ENCODE assay signal across 9 cellular contexts in the genomic region with DNA sequence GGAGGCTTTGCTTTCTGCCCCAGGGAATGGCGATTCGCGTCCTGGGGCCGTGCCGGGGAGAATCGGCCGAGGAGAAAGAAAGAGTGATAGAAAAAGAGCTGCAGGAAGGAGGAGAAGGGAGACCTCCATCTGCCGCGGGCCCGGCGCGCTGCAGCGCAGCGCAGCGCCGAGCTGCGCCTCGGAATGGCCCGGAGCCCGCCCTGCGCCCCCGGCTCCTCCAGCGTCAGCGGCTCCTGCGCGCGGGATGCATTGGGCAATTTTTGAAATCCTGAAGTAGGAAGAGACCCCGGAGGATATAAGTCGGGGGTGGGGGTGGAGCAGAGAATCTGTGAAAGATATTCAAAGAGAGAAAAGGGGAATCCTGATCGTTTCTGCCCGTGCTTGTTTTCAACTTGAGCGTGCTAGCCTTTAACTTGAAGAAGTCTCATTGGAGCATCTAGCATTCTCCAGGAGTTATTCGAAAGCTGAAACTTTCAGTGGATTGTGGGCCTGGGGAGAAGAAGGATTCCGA. TPM values are rescaled to one million over a fixed set of nuclear protein-coding genes. Genes with fewer than 3 reads are reported as not detected.
DNase-seq lines count a peak whose midpoint lies in the region; ATAC-seq lines count a peak whose summit lies in the region.
"Had no signal": no experiment of that assay in that cellular context is flagged by ENCODE, and none has a peak within 500 bp of the region (broad histone marks: within the 10 kb centered on the region; RNA-seq: fewer than 3 reads in every experiment).

No MANE protein-coding gene starts in this region.

- H3K9me3 ChIP-seq in CD8-positive, alpha-beta memory T cell (ENCODE audit: low read length): no peaks in the 10 kb centered on the region

- H3K4me3 ChIP-seq in CD8-positive, alpha-beta memory T cell (ENCODE audit: low read length): no peak overlapping the region
- peak overlapping the region; percentile 35 to 48 (median 42) for H3K4me3 ChIP-seq in skin epidermis

- H3K27ac Mint-ChIP-seq in CD8-positive, alpha-beta memory T cell: no peak overlapping the region
- H3K27ac Mint-ChIP-seq in central memory CD8-positive, alpha-beta T cell (ENCODE audit: low read depth): no peak overlapping the region
- peak overlapping the region in 1 of 2 donors; percentile 57 for H3K27ac Mint-ChIP-seq in activated naive CD4-positive, alpha-beta T cell treated with anti-CD3 and anti-CD28 coated beads, Interleukin-2, amount 50 U/mL, for 72 hours

- no peaks in the 10 kb centered on the region for H3K4me1 ChIP-seq in CD8-positive, alpha-beta memory T cell (ENCODE audit: insufficient read depth, low read length)

- CTCF ChIA-PET in CD8-positive, alpha-beta memory T cell (lab: Charles Lee): no interaction called here

- peaks cover 0 to 1% (median 0%) of the 10 kb centered on the region in 3 donors for H3K36me3 Mint-ChIP-seq in CD8-positive, alpha-beta memory T cell
- peaks cover 4% of the 10 kb centered on the region for H3K36me3 Mint-ChIP-seq in central memory CD8-positive, alpha-beta T cell (ENCODE audit: insufficient read depth)
- peaks cover 0 to 6% of the 10 kb centered on the region in 2 donors for H3K36me3 Mint-ChIP-seq in activated naive CD4-positive, alpha-beta T cell treated with anti-CD3 and anti-CD28 coated beads, Interleukin-2, amount 50 U/mL, for 72 hours

- no peak for DNase-seq in CD8-positive, alpha-beta memory T cell
- DNase-seq in M059J (ENCODE audit: low read depth) (peak; percentile 50), islet precursor cell (peak; percentile 78), GDM1 (lab: John Stamatoyannopoulos, UW) (no peak)
- DNase-seq in central memory CD8-positive, alpha-beta T cell (ENCODE audit: low spot score in 2 of 2): no peak
- no peak for DNase-seq in activated naive CD4-positive, alpha-beta T cell treated with anti-CD3 and anti-CD28 coated beads, Interleukin-2, amount 50 U/mL, for 72 hours (ENCODE audit: low spot score in 2 of 2)

- H3K27ac ChIP-seq in CD8-positive, alpha-beta memory T cell (ENCODE audit: low read depth, low read length): no peak overlapping the region
- H3K27ac ChIP-seq in skin epidermis: peak overlapping the region in 17 of 21 experiments; percentile 26 to 74 (median 66)
- H3K27ac ChIP-seq: epithelial cell of prostate had no signal

- peak overlapping the region in 5 of 7 donors; percentile 11 to 53 (median 36) for H3K4me3 Mint-ChIP-seq in CD8-positive, alpha-beta memory T cell
- peak overlapping the region; percentile 31 for H3K4me3 Mint-ChIP-seq in central memory CD8-positive, alpha-beta T cell

- ATAC-seq in central memory CD8-positive, alpha-beta T cell (replicated peaks; ENCODE audit: extremely low read depth, poor library complexity, severe bottlenecking): no peak
- ATAC-seq in HG03135 (IDR thresholded peaks at IDR 0.05; ENCODE audit: unreplicated experiment): no peak
- ATAC-seq in activated naive CD4-positive, alpha-beta T cell treated with anti-CD3 and anti-CD28 coated beads, Interleukin-2, amount 50 U/mL, for 72 hours: no peak

- H3K9me3 Mint-ChIP-seq in CD8-positive, alpha-beta memory T cell: no peaks in the 10 kb centered on the region
- no peaks in the 10 kb centered on the region for H3K9me3 Mint-ChIP-seq in central memory CD8-positive, alpha-beta T cell
- H3K9me3 Mint-ChIP-seq in activated naive CD4-positive, alpha-beta T cell treated with anti-CD3 and anti-CD28 coated beads, Interleukin-2, amount 50 U/mL, for 72 hours: peaks cover 0 to 3% of the 10 kb centered on the region in 2 donors

- POLR2A ChIA-PET in CD8-positive, alpha-beta memory T cell (lab: Charles Lee): no interaction called here

- H3K36me3 ChIP-seq in CD8-positive, alpha-beta memory T cell (ENCODE audit: insufficient read depth, low read length): no peaks in the 10 kb centered on the region

- no peaks in the 10 kb centered on the region for H3K27me3 ChIP-seq in CD8-positive, alpha-beta memory T cell (ENCODE audit: insufficient read depth, low read length, poor library complexity, severe bottlenecking)

- H3K27me3 Mint-ChIP-seq in CD8-positive, alpha-beta memory T cell: peaks cover 20 to 47% of the 10 kb centered on the region in 2 donors
- H3K27me3 Mint-ChIP-seq in central memory CD8-positive, alpha-beta T cell: peaks cover 61% of the 10 kb centered on the region

- H3K4me1 Mint-ChIP-seq in CD8-positive, alpha-beta memory T cell: peaks cover 4 to 20% (median 9%) of the 10 kb centered on the region in 3 donors
- no peaks in the 10 kb centered on the region for H3K4me1 Mint-ChIP-seq in central memory CD8-positive, alpha-beta T cell

RNA-seq across cellular contexts. Expression of gene PDE3A, which starts 0.4 kb away (rescaled TPM):
- total RNA-seq in CD8-positive, alpha-beta memory T cell: under 1 TPM in 1 of 2 experiments, not detected in 1; 0.02 TPM
- polyA plus RNA-seq in CD8-positive, alpha-beta memory T cell: not detected
- total RNA-seq in M059J (2014; rRNA removed; shearing (Covaris generic)): 13.5 and 18.9 TPM in 2 replicates
- not detected for total RNA-seq in activated naive CD4-positive, alpha-beta T cell treated with anti-CD3 and anti-CD28 coated beads, Interleukin-2, amount 50 U/mL, for 72 hours

Comparison
In these comparisons a context has a peak if more than half of its experiments do, and no peak if none do; other contexts are left out.
1. DNase-seq: peak in M059J (single experiment) and islet precursor cell (single experiment); none in CD8-positive, alpha-beta memory T cell (0 of 5), central memory CD8-positive, alpha-beta T cell (0 of 2), activated naive CD4-positive, alpha-beta T cell treated with anti-CD3 and anti-CD28 coated beads, Interleukin-2, amount 50 U/mL, for 72 hours (0 of 2) and GDM1 (single experiment).
2. RNA of gene PDE3A, which starts 0.4 kb away (total RNA-seq): 13.5 to 18.9 TPM in M059J; 0.02 TPM in CD8-positive, alpha-beta memory T cell and not detected in activated naive CD4-positive, alpha-beta T cell treated with anti-CD3 and anti-CD28 coated beads, Interleukin-2, amount 50 U/mL, for 72 hours; every median in the first group is over 10 times any median in the second.